Comparison of ENCODE assay signal across 25 cellular contexts in genomic region chr22:28816994-28817530, GRCh38. TPM values are rescaled to one million over a fixed set of nuclear protein-coding genes. Genes with fewer than 3 reads are reported as not detected.
DNase-seq lines count a peak whose midpoint lies in the region; ATAC-seq, FAIRE-seq and TF ChIP-seq lines count a peak whose summit lies in the region.
"Had no signal": no experiment of that assay in that cellular context is flagged by ENCODE, and none has a peak within 500 bp of the region (broad histone marks: within the 10 kb centered on the region; RNA-seq: fewer than 3 reads in every experiment).

No MANE protein-coding gene starts in this region.

- FAIRE-seq in GM12891 (lab: Jason Lieb, UNC): no peak
- FAIRE-seq: islet of Langerhans had no signal

- no peaks in the 10 kb centered on the region for H3K79me1 ChIP-seq in neuronal stem cell (ENCODE audit: low read depth, low read length)

- H3K4me1 ChIP-seq in HEK293 (ENCODE audit: control insufficient read depth, insufficient read depth, low read length) (no peaks in the 10 kb centered on the region), left lung (peaks cover 39 to 59% of the 10 kb centered on the region in 2 donors), stomach (peaks cover 68 to 98% (median 84%) of the 10 kb centered on the region in 4 donors), neuronal stem cell (ENCODE audit: control insufficient read depth in 2 of 2, insufficient read depth in 1 of 2, low read depth in 1 of 2, low read length in 2 of 2) (peaks cover 6 to 12% of the 10 kb centered on the region in 2 donors)

- no peak overlapping the region for H3K4ac ChIP-seq in neuronal stem cell (ENCODE audit: low read length)

- H3K4me2 ChIP-seq in neuronal stem cell (ENCODE audit: insufficient read depth, low read length, poor library complexity, severe bottlenecking): no peak overlapping the region
- H3K4me2 ChIP-seq: smooth muscle cell had no signal

- TF ChIP-seq POLR2A in stomach (IDR thresholded peaks at IDR 0.05) (no peak), GM12891 (IDR thresholded peaks at IDR 0.05; ENCODE audit: low read depth, low read length) (no peak)

- no peak overlapping the region for H3K9ac ChIP-seq in neuronal stem cell (ENCODE audit: low read depth, low read length, poor library complexity)

- no peak overlapping the region for H4K91ac ChIP-seq in neuronal stem cell (ENCODE audit: low read depth, low read length, poor library complexity)

- no peak overlapping the region for H3K14ac ChIP-seq in neuronal stem cell (ENCODE audit: low read length)

- CTCF ChIA-PET in HEK293 (lab: Yijun Ruan, JAX): interaction anchor here (0.6 to 3.8 kb wide), 4 partner anchors 12 to 347 kb away, joined by 3 to 23 read pairs (median 4); no protein-coding TSS in a partner anchor

- H3K23ac ChIP-seq in neuronal stem cell (ENCODE audit: low read depth, low read length, poor library complexity): no peak overlapping the region

- ATAC-seq in left lung: no peak
- no peak for ATAC-seq in HG02763 (IDR thresholded peaks at IDR 0.05; ENCODE audit: unreplicated experiment)
- ATAC-seq: naive thymus-derived CD8-positive, alpha-beta T cell; upper lobe of right lung had no signal

- no peak overlapping the region for H2BK120ac ChIP-seq in neuronal stem cell (ENCODE audit: low read depth, low read length)

- no peaks in the 10 kb centered on the region for H3K36me3 ChIP-seq in HEK293 (ENCODE audit: control insufficient read depth in 2 of 2, insufficient read depth in 1 of 2, low read length in 2 of 2)
- H3K36me3 ChIP-seq in left lung: no peaks in the 10 kb centered on the region
- H3K36me3 ChIP-seq in stomach: no peaks in the 10 kb centered on the region
- peaks cover 0 to 2% of the 10 kb centered on the region in 2 donors for H3K36me3 ChIP-seq in neuronal stem cell (replicated peaks in 1 of 2; ENCODE audit: control insufficient read depth in 2 of 2, insufficient read depth in 2 of 2, low read length in 2 of 2)
- H3K36me3 ChIP-seq: Peyer's patch, upper lobe of right lung had no signal

- no peak overlapping the region for H2BK15ac ChIP-seq in neuronal stem cell (ENCODE audit: low read length)

- WGBS in stomach, 5 donors: 70 to 89% (median 82%) methylated on average over 4 of the region's 4 CpGs
- WGBS in neuronal stem cell (ENCODE audit: extremely low coverage in 2 of 2, insufficient read length in 2 of 2, insufficient replicate concordance in 1 of 2), 2 donors: no CpG with 5 or more reads among the region's 4 CpGs

- H3K4me3 ChIP-seq in HEK293 (ENCODE audit: low read depth, low read length): no peak overlapping the region
- no peak overlapping the region for H3K4me3 ChIP-seq in left lung
- H3K4me3 ChIP-seq in stomach: no peak overlapping the region
- H3K4me3 ChIP-seq in neuronal stem cell (ENCODE audit: low read length in 2 of 2): no peak overlapping the region
- H3K4me3 ChIP-seq: dorsolateral prefrontal cortex, left ventricle myocardium inferior, Peyer's patch, smooth muscle cell, upper lobe of right lung had no signal

- no peak overlapping the region for H2BK5ac ChIP-seq in neuronal stem cell (ENCODE audit: low read length)

- no peak overlapping the region for H2AK5ac ChIP-seq in neuronal stem cell (ENCODE audit: low read depth, low read length)

- H3K27me3 ChIP-seq in left lung (no peaks in the 10 kb centered on the region), stomach (no peaks in the 10 kb centered on the region), neuronal stem cell (ENCODE audit: control insufficient read depth in 3 of 3, insufficient read depth in 3 of 3, low read depth in 1 of 3, low read length in 3 of 3) (no peaks in the 10 kb centered on the region)
- H3K27me3 ChIP-seq: dorsolateral prefrontal cortex, Peyer's patch, upper lobe of right lung had no signal

- TF ChIP-seq CTCF in C4-2B (conservative IDR thresholded peaks at IDR 0.05) (no peak), HEK293 (tag by site-specific recombination; IDR thresholded peaks at IDR 0.05) (no peak), left lung (IDR thresholded peaks at IDR 0.05) (no peak), stomach (IDR thresholded peaks at IDR 0.05) (no peak)

- TF ChIP-seq EP300 in stomach (IDR thresholded peaks at IDR 0.05): no peak

- H3K9me3 ChIP-seq in HEK293 (ENCODE audit: control insufficient read depth, insufficient read depth, low read depth, low read length) (no peaks in the 10 kb centered on the region), left lung (no peaks in the 10 kb centered on the region), stomach (no peaks in the 10 kb centered on the region), neuronal stem cell (replicated peaks in 1 of 2; ENCODE audit: control insufficient read depth in 2 of 2, insufficient read depth in 1 of 2, low read depth in 1 of 2, low read length in 2 of 2) (no peaks in the 10 kb centered on the region)
- H3K9me3 ChIP-seq: left ventricle myocardium inferior, Peyer's patch, upper lobe of right lung had no signal

- DNase-seq in left lung: no peak
- no peak for DNase-seq in stomach
- DNase-seq in GM12891 (ENCODE audit: insufficient read length, low spot score): no peak
- no peak for DNase-seq in neuronal stem cell (ENCODE audit: low spot score)
- DNase-seq: activated CD4-positive, alpha-beta memory T cell treated with anti-CD3 and anti-CD28 coated beads for 36 hours; CD4-positive, alpha-beta memory T cell; cerebellar nuclear complex; dorsolateral prefrontal cortex; GOT3; left ventricle myocardium inferior; midbrain; naive thymus-derived CD8-positive, alpha-beta T cell; NCI-H1092; NCI-H1694 treated with DMSO at 0.1 percent for 48 hours; NCI-H2171 treated with DMSO at 0.1 percent for 48 hours; NCI-H524 treated with DMSO at 0.1 percent for 48 hours; SIG-M5; stimulated activated CD4-positive, alpha-beta T cell treated with anti-CD3 and anti-CD28 coated beads, Interleukin-1b, Interleukin-23, amount 100 ng/mL, for 48 hours; upper lobe of right lung had no signal

- H3K27ac ChIP-seq in C4-2B (peak overlapping the region; percentile 99), HEK293 (ENCODE audit: extremely low read depth, low read depth, low read length) (no peak overlapping the region), left lung (peak overlapping the region; percentile 70 to 72), stomach (peak overlapping the region; percentile 78 to 92 (median 88)), neuronal stem cell (replicated peaks; ENCODE audit: low read length) (no peak overlapping the region)
- H3K27ac ChIP-seq: left ventricle myocardium inferior had no signal

- no peak overlapping the region for H2AFZ ChIP-seq in neuronal stem cell (ENCODE audit: low read length)

- intact Hi-C loops in left lung (cut with DNase I): no loop called here
- intact Hi-C loops in stomach (cut with DNase I; ENCODE audit: low total_unique reads): no loop called here

- H3K18ac ChIP-seq in neuronal stem cell (ENCODE audit: low read length): no peak overlapping the region

- H4K8ac ChIP-seq in neuronal stem cell (ENCODE audit: low read depth, low read length): no peak overlapping the region

- no peak overlapping the region for H2BK12ac ChIP-seq in neuronal stem cell (ENCODE audit: low read length)

- POLR2A ChIA-PET in HEK293 (lab: Yijun Ruan, JAX): interaction anchor here (2.4 kb wide), 1 partner anchor 17 kb away, joined by 6 read pairs; the partner anchor contains the start of gene XBP1

TF ChIP-seq in HEK293, 187 proteins besides CTCF, POLR2A, EP300 and RAD21 (continues in another document):
- TF ChIP-seq ZNF658 (tag by site-specific recombination; IDR thresholded peaks at IDR 0.05): no peak
- no peak for TF ChIP-seq ZNF416 (tag by site-specific recombination; IDR thresholded peaks at IDR 0.05)

TF ChIP-seq in GM12891, 5 proteins besides CTCF, POLR2A, EP300 and RAD21:
- TF ChIP-seq POU2F2 (IDR thresholded peaks at IDR 0.05; ENCODE audit: low read depth, low read length): no peak

RNA-seq across cellular contexts. Expression of gene XBP1, which starts 16.7 kb away (rescaled TPM):
- total RNA-seq in left lung (100 to 1,000 TPM; 194 to 259 TPM), stomach (100 to 1,000 TPM; 134 to 612 (median 387) TPM)
- polyA plus RNA-seq in stomach: 100 to 1,000 TPM; 193 to 230 (median 214) TPM
- 56.5 TPM for polyA plus RNA-seq in GM12891 (2012; ENCODE audit: low read depth, missing spikeins)
- 47.9 TPM for polyA plus RNA-seq in neuronal stem cell (2013, experiment 1 of 2)
- polyA plus RNA-seq in neuronal stem cell (2013, experiment 2 of 2): 46.0 TPM

RNA-seq across cellular contexts. Expression of gene CCDC117, which starts 44.6 kb away (rescaled TPM):
- 10 to 100 TPM; 23.5 to 24.2 TPM for total RNA-seq in left lung
- 10 to 100 TPM; 11.7 to 28.6 (median 16.2) TPM for total RNA-seq in stomach
- polyA plus RNA-seq in stomach: 10 to 100 TPM in 2 of 3 donors, 1 to 10 TPM in 1; 7.1 to 15.1 (median 10.1) TPM
- polyA plus RNA-seq in GM12891 (2012; ENCODE audit: low read depth, missing spikeins): 6.8 TPM
- polyA plus RNA-seq in neuronal stem cell (2013, experiment 1 of 2): 32.5 TPM
- polyA plus RNA-seq in neuronal stem cell (2013, experiment 2 of 2): 33.6 TPM

Comparison
In these comparisons a context has a peak if more than half of its experiments do, and no peak if none do; other contexts are left out.
1. H3K27ac ChIP-seq: peak in C4-2B (single experiment), left lung (2 of 2) and stomach (5 of 5); none in HEK293 (single experiment) and neuronal stem cell (single experiment).